8 cellular contexts compared by ENCODE assay signal in the genomic region with DNA sequence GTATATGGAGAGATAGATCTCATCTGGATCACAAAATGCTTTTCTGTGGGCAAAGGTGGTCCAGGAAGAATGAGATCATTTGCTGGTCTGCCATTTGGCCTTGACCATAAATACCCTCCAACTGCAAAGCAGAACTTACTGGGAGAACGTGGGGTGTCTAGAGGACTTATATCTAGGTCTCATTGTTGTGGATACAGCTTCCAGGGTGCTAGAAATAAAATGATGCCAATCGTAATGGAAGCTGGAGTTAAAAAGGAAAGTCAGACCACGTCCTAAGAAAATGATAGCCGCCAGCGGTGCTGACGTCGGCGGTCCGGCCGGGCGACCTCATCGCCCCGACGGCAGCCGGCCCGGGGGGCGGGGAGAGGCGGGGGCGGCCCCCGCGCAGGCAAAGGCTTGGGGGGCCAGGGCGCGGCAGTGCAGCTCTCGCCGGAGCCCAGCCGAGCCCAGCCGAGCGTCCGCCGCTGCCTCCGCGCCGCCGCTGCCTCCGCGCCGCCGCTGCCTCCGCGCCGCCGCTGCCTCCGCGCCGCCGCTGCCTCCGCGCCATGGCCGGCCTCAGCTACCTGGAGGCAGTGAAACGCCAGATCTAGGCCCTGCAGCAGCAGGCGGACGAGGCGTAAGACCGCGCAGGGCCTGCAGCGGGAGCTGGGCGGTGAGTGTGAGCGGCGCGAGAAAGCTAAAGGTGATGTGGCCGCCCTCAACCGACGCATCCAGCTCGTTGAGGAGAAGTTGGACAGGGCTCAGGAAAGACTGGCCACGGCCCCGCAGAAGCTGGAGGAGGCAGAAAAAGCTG.
DNase-seq lines count a peak whose midpoint lies in the region; ATAC-seq and TF ChIP-seq lines count a peak whose summit lies in the region.

No MANE protein-coding gene starts in this region.

- H3K4me1 Mint-ChIP-seq in natural killer cell = peaks cover 21 to 27% of the 10 kb centered on the region in 2 donors

- H3K27ac Mint-ChIP-seq in natural killer cell = peak overlapping the region; percentile 86 to 97

- ATAC-seq in SK-N-SH treated with all-trans-retinoic acid at 6 μM for 48 hours (no peak), HG02884 (IDR thresholded peaks at IDR 0.05; ENCODE audit: unreplicated experiment) (peak; percentile 73), natural killer cell (peak; percentile 83 to 86 (median 85))

- H3K36me3 ChIP-seq in SK-N-SH (replicated peaks in 1 of 2; ENCODE audit: control insufficient read depth in 1 of 2, insufficient read depth in 2 of 2, low read length in 1 of 2) = no peaks in the 10 kb centered on the region

- no peak overlapping the region for H3K9ac ChIP-seq in SK-N-SH

- H3K4me3 ChIP-seq in SK-N-SH (ENCODE audit: low read depth in 2 of 2, low read length in 1 of 2) = no peak overlapping the region

- TF ChIP-seq RAD21 in SK-N-SH (IDR thresholded peaks at IDR 0.05; ENCODE audit: low read length) = no peak

- CTCF ChIA-PET in SK-N-SH (lab: Yijun Ruan, JAX) = no interaction called here

- H3K9me3 ChIP-seq in SK-N-SH = no peaks in the 10 kb centered on the region

- H4K20me1 ChIP-seq in SK-N-SH (ENCODE audit: insufficient read depth) = no peaks in the 10 kb centered on the region

- no peaks in the 10 kb centered on the region for H3K9me2 ChIP-seq in SK-N-SH

- H3K27ac ChIP-seq in SK-N-SH (ENCODE audit: low read depth in 2 of 2, low read length in 1 of 2) = no peak overlapping the region

- WGBS in SK-N-SH (ENCODE audit: low lambda C conversion rate) = 69% methylated on average over 46 of the region's 66 CpGs

- peaks cover 2 to 18% of the 10 kb centered on the region in 2 experiments; a peak in 3 of 4 replicates for H3K4me1 ChIP-seq in SK-N-SH (ENCODE audit: control insufficient read depth in 1 of 2, insufficient read depth in 2 of 2, low read depth in 1 of 2, low read length in 1 of 2)

- H3K36me3 Mint-ChIP-seq in natural killer cell = no peaks in the 10 kb centered on the region

- no peak overlapping the region for H2AFZ ChIP-seq in SK-N-SH (ENCODE audit: low read depth)

- TF ChIP-seq EP300 in SK-N-SH (IDR thresholded peaks at IDR 0.05; ENCODE audit: borderline replicate concordance in 1 of 2, low read depth in 1 of 2, low read length in 1 of 2) = no peak

- TF ChIP-seq CTCF in SK-N-SH (IDR thresholded peaks at IDR 0.05) (no peak), natural killer cell (IDR thresholded peaks at IDR 0.05) (no peak)

- H3K4me2 ChIP-seq in SK-N-SH = no peak overlapping the region

- H3K79me2 ChIP-seq in SK-N-SH (ENCODE audit: insufficient read depth) = no peaks in the 10 kb centered on the region

- DNase-seq in SK-N-SH (peak; percentile 30), NCI-H345 treated with DMSO at 0.1 percent for 48 hours (lab: John Stamatoyannopoulos, UW; ENCODE audit: unreplicated experiment) (peak; percentile 19), fibroblast of gingiva (ENCODE audit: low read depth) (peak; percentile 56), natural killer cell (peak; percentile 43), stromal cell of bone marrow (ENCODE audit: low read depth) (peak; percentile 25)
- peak; percentile 67 for DNase-seq in activated T-cell treated with anti-CD3 and anti-CD28 coated beads, Interleukin-2, amount 50 U/mL, for 1 hour

- H3K27me3 ChIP-seq in SK-N-SH (ENCODE audit: insufficient read depth) = no peaks in the 10 kb centered on the region

- no peaks in the 10 kb centered on the region for H3K9me3 Mint-ChIP-seq in natural killer cell

- H3K27me3 Mint-ChIP-seq in natural killer cell (ENCODE audit: low read depth in 2 of 2) = no peaks in the 10 kb centered on the region

- intact Hi-C loops in natural killer cell (cut with micrococcal nuclease) = loop anchor here (10.0 kb wide), 1 partner anchor 148 kb away; a partner anchor contains a TSS

- peak overlapping the region; percentile 92 for H3K4me3 Mint-ChIP-seq in natural killer cell

- H3F3A ChIP-seq in SK-N-SH (replicated peaks; ENCODE audit: insufficient read depth) = peaks cover 27% of the 10 kb centered on the region

- POLR2A ChIA-PET in SK-N-SH (lab: Yijun Ruan, JAX) = interaction anchor here (0.6 kb wide), 1 partner anchor 148 kb away, joined by 4 read pairs; a partner anchor contains a TSS

TF ChIP-seq in SK-N-SH, 30 proteins besides CTCF, POLR2A, EP300 and RAD21 (continues in another document):
- TF ChIP-seq, protein P1, sequence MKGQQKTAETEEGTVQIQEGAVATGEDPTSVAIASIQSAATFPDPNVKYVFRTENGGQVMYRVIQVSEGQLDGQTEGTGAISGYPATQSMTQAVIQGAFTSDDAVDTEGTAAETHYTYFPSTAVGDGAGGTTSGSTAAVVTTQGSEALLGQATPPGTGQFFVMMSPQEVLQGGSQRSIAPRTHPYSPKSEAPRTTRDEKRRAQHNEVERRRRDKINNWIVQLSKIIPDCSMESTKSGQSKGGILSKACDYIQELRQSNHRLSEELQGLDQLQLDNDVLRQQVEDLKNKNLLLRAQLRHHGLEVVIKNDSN (IDR thresholded peaks at IDR 0.05; ENCODE audit: borderline replicate concordance, low read depth) = no peak
- TF ChIP-seq SMC3 (IDR thresholded peaks at IDR 0.05; ENCODE audit: low read depth, low read length) = no peak
- no peak for TF ChIP-seq POLR2AphosphoS5 (IDR thresholded peaks at IDR 0.05; ENCODE audit: low read depth, low read length)
- no peak for TF ChIP-seq JUND (IDR thresholded peaks at IDR 0.05)
- TF ChIP-seq CHD2 (IDR thresholded peaks at IDR 0.05; ENCODE audit: low read length, partially characterized antibody) = no peak
- no peak for TF ChIP-seq TAF1 (IDR thresholded peaks at IDR 0.05; ENCODE audit: borderline replicate concordance, low read depth, low read length)
- no peak for TF ChIP-seq NFIC (IDR thresholded peaks at IDR 0.05; ENCODE audit: borderline replicate concordance)
- TF ChIP-seq RFX5 (IDR thresholded peaks at IDR 0.05; ENCODE audit: low read length) = no peak
- TF ChIP-seq EZH2phosphoT487 (IDR thresholded peaks at IDR 0.05; ENCODE audit: borderline replicate concordance, low read depth) = no peak
- TF ChIP-seq ELF1 (IDR thresholded peaks at IDR 0.05) = no peak

TF ChIP-seq in SK-N-SH treated with all-trans-retinoic acid at 6 μM for 48 hours, 23 proteins besides CTCF, POLR2A, EP300 and RAD21 (continues in another document):
- TF ChIP-seq ARNTL (CRISPR knock-in tag; IDR thresholded peaks at IDR 0.05; ENCODE audit: borderline replicate concordance, low read depth) (no peak), ZFP3 (CRISPR knock-in tag; IDR thresholded peaks at IDR 0.05) (no peak), RARB (CRISPR knock-in tag; IDR thresholded peaks at IDR 0.05) (no peak), PPARA (CRISPR knock-in tag; IDR thresholded peaks at IDR 0.05; ENCODE audit: borderline replicate concordance) (no peak), TCF4 (CRISPR knock-in tag; IDR thresholded peaks at IDR 0.05; ENCODE audit: borderline replicate concordance) (no peak), ZC3H10 (CRISPR knock-in tag; IDR thresholded peaks at IDR 0.05) (no peak), ZNF8 (CRISPR knock-in tag; IDR thresholded peaks at IDR 0.05) (no peak)
- TF ChIP-seq, protein P2, sequence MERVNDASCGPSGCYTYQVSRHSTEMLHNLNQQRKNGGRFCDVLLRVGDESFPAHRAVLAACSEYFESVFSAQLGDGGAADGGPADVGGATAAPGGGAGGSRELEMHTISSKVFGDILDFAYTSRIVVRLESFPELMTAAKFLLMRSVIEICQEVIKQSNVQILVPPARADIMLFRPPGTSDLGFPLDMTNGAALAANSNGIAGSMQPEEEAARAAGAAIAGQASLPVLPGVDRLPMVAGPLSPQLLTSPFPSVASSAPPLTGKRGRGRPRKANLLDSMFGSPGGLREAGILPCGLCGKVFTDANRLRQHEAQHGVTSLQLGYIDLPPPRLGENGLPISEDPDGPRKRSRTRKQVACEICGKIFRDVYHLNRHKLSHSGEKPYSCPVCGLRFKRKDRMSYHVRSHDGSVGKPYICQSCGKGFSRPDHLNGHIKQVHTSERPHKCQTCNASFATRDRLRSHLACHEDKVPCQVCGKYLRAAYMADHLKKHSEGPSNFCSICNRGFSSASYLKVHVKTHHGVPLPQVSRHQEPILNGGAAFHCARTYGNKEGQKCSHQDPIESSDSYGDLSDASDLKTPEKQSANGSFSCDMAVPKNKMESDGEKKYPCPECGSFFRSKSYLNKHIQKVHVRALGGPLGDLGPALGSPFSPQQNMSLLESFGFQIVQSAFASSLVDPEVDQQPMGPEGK (CRISPR knock-in tag; IDR thresholded peaks at IDR 0.05; ENCODE audit: borderline replicate concordance) = no peak
- TF ChIP-seq, protein P3, sequence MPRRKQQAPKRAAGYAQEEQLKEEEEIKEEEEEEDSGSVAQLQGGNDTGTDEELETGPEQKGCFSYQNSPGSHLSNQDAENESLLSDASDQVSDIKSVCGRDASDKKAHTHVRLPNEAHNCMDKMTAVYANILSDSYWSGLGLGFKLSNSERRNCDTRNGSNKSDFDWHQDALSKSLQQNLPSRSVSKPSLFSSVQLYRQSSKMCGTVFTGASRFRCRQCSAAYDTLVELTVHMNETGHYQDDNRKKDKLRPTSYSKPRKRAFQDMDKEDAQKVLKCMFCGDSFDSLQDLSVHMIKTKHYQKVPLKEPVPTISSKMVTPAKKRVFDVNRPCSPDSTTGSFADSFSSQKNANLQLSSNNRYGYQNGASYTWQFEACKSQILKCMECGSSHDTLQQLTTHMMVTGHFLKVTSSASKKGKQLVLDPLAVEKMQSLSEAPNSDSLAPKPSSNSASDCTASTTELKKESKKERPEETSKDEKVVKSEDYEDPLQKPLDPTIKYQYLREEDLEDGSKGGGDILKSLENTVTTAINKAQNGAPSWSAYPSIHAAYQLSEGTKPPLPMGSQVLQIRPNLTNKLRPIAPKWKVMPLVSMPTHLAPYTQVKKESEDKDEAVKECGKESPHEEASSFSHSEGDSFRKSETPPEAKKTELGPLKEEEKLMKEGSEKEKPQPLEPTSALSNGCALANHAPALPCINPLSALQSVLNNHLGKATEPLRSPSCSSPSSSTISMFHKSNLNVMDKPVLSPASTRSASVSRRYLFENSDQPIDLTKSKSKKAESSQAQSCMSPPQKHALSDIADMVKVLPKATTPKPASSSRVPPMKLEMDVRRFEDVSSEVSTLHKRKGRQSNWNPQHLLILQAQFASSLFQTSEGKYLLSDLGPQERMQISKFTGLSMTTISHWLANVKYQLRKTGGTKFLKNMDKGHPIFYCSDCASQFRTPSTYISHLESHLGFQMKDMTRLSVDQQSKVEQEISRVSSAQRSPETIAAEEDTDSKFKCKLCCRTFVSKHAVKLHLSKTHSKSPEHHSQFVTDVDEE (CRISPR knock-in tag; IDR thresholded peaks at IDR 0.05) = no peak
